Comparison of ENCODE assay signal across 8 cellular contexts in genomic region chr2:17086990-17087389, GRCh38.
"Had no signal": no experiment of that assay in that cellular context is flagged by ENCODE, and none has a peak within 500 bp of the region (broad histone marks: within the 10 kb centered on the region; RNA-seq: fewer than 3 reads in every experiment).

No MANE protein-coding gene starts in this region.

- H3K4me3 Mint-ChIP-seq: HFFc6, IgD-negative memory B cell had no signal

- H3K27ac ChIP-seq: GM23248, HL-60 had no signal

- DNase-seq: GM23248, GOT3, H7, HFFc6, KBM-7 had no signal

- H3K9me3 ChIP-seq: HAP-1 had no signal

- H3K36me3 Mint-ChIP-seq: IgD-negative memory B cell had no signal

- H3K4me3 ChIP-seq: GM23248, HAP-1 had no signal

- H3K4me1 Mint-ChIP-seq: IgD-negative memory B cell had no signal

- H3K4me1 ChIP-seq: HAP-1 had no signal

- H3K27ac Mint-ChIP-seq: HFFc6, IgD-negative memory B cell had no signal

- H3K36me3 ChIP-seq: HAP-1 had no signal
